ENCODE assay signal across 1 cellular context in the genomic region with DNA sequence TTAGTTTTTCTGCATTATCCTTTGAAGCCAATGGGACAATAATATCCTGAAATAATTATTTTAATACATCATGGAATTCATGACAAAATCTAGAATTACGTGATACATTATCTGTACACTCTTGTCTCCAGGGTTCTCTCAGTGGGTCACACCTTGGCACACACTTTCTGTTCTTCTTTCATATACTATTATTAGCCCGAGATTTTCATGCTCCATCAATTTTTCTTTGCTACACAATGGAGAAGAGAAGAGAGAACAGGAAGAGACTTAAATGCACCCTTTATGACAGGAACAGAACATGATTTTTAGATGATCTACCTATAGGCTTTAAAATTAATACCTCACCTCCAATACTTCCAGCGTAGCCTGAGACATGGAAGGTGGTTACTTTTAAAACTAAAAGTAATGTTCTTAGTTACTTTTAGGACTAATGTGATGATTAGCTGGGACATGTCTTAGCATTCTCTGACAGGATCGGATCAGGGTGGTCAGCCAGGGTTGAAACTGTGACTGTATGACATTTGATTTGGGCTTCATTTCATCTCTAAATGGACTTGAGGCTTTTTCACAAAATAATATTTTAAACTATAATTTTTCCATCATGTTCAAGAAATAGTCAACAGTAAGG.
A peak's percentile ranks its signal among the peaks of the same experiment; 100 is the strongest.
TF ChIP-seq lines count a peak whose summit lies in the region.

No MANE protein-coding gene starts in this region.

TF ChIP-seq in GM12878, 131 proteins besides CTCF, POLR2A, EP300 and RAD21 (continued from another document and continues in another):
- TF ChIP-seq, protein P1, sequence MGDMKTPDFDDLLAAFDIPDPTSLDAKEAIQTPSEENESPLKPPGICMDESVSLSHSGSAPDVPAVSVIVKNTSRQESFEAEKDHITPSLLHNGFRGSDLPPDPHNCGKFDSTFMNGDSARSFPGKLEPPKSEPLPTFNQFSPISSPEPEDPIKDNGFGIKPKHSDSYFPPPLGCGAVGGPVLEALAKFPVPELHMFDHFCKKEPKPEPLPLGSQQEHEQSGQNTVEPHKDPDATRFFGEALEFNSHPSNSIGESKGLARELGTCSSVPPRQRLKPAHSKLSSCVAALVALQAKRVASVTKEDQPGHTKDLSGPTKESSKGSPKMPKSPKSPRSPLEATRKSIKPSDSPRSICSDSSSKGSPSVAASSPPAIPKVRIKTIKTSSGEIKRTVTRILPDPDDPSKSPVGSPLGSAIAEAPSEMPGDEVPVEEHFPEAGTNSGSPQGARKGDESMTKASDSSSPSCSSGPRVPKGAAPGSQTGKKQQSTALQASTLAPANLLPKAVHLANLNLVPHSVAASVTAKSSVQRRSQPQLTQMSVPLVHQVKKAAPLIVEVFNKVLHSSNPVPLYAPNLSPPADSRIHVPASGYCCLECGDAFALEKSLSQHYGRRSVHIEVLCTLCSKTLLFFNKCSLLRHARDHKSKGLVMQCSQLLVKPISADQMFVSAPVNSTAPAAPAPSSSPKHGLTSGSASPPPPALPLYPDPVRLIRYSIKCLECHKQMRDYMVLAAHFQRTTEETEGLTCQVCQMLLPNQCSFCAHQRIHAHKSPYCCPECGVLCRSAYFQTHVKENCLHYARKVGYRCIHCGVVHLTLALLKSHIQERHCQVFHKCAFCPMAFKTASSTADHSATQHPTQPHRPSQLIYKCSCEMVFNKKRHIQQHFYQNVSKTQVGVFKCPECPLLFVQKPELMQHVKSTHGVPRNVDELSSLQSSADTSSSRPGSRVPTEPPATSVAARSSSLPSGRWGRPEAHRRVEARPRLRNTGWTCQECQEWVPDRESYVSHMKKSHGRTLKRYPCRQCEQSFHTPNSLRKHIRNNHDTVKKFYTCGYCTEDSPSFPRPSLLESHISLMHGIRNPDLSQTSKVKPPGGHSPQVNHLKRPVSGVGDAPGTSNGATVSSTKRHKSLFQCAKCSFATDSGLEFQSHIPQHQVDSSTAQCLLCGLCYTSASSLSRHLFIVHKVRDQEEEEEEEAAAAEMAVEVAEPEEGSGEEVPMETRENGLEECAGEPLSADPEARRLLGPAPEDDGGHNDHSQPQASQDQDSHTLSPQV (IDR thresholded peaks at IDR 0.05), result no peak
- no peak for TF ChIP-seq RFX5 (IDR thresholded peaks at IDR 0.05; ENCODE audit: low read depth, low read length)
- no peak for TF ChIP-seq CEBPB (IDR thresholded peaks at IDR 0.05; ENCODE audit: borderline replicate concordance in 1 of 2, low read depth in 2 of 2, low read length in 2 of 2)
- TF ChIP-seq CHD2 (IDR thresholded peaks at IDR 0.05; ENCODE audit: borderline replicate concordance, low read depth, low read length), result peak; percentile 59; the same call in 1 of the 2 replicates
- TF ChIP-seq DPF2 (IDR thresholded peaks at IDR 0.05), result peak; percentile 83
- no peak for TF ChIP-seq BRCA1 (IDR thresholded peaks at IDR 0.05; ENCODE audit: low read depth, low read length)
- TF ChIP-seq PML (IDR thresholded peaks at IDR 0.05; ENCODE audit: low read length), result no peak; the same call in 1 of the 2 replicates
- TF ChIP-seq CBX3 (IDR thresholded peaks at IDR 0.05; ENCODE audit: borderline replicate concordance, low read depth), result no peak
- TF ChIP-seq EGR1 (IDR thresholded peaks at IDR 0.05; ENCODE audit: borderline replicate concordance in 1 of 2, low read depth in 2 of 2, low read length in 2 of 2), result no peak
- TF ChIP-seq, protein P2, sequence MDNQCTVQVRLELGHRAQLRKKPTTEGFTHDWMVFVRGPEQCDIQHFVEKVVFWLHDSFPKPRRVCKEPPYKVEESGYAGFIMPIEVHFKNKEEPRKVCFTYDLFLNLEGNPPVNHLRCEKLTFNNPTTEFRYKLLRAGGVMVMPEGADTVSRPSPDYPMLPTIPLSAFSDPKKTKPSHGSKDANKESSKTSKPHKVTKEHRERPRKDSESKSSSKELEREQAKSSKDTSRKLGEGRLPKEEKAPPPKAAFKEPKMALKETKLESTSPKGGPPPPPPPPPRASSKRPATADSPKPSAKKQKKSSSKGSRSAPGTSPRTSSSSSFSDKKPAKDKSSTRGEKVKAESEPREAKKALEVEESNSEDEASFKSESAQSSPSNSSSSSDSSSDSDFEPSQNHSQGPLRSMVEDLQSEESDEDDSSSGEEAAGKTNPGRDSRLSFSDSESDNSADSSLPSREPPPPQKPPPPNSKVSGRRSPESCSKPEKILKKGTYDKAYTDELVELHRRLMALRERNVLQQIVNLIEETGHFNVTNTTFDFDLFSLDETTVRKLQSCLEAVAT (IDR thresholded peaks at IDR 0.05), result peak; percentile 42; the same call in 1 of the 2 replicates
- TF ChIP-seq ASH2L (IDR thresholded peaks at IDR 0.05; ENCODE audit: borderline replicate concordance, low read depth), result no peak
- peak; percentile 81 for TF ChIP-seq PAX5 (IDR thresholded peaks at IDR 0.05; ENCODE audit: borderline replicate concordance, low read depth, low read length)
- TF ChIP-seq SP1 (IDR thresholded peaks at IDR 0.05; ENCODE audit: low read depth, low read length), result no peak
- no peak for TF ChIP-seq ZNF274 (IDR thresholded peaks at IDR 0.05; ENCODE audit: insufficient read depth, insufficient read length)
- no peak for TF ChIP-seq EZH2 (IDR thresholded peaks at IDR 0.05; ENCODE audit: borderline replicate concordance, control insufficient read depth, low read depth, low read length)
- no peak for TF ChIP-seq SRF (IDR thresholded peaks at IDR 0.05; ENCODE audit: low read depth in 2 of 2, low read length in 2 of 2)
- TF ChIP-seq STAT1 (conservative IDR thresholded peaks at IDR 0.05), result no peak
- no peak for TF ChIP-seq ZNF384 (IDR thresholded peaks at IDR 0.05; ENCODE audit: borderline replicate concordance, low read depth, low read length)
- TF ChIP-seq USF2 (IDR thresholded peaks at IDR 0.05; ENCODE audit: borderline replicate concordance, low read depth, low read length), result no peak
- peak; percentile 66; the same call in 1 of the 2 replicates for TF ChIP-seq MTA3 (IDR thresholded peaks at IDR 0.05; ENCODE audit: borderline replicate concordance, low read length)
- TF ChIP-seq GATAD2B (conservative IDR thresholded peaks at IDR 0.05; ENCODE audit: low read depth), result no peak
- no peak for TF ChIP-seq POLR2AphosphoS2 (IDR thresholded peaks at IDR 0.05; ENCODE audit: low read depth, low read length)
- peak; percentile 36; the same call in 1 of the 2 replicates for TF ChIP-seq MXI1 (IDR thresholded peaks at IDR 0.05; ENCODE audit: low read depth, low read length)
- TF ChIP-seq, protein P3, sequence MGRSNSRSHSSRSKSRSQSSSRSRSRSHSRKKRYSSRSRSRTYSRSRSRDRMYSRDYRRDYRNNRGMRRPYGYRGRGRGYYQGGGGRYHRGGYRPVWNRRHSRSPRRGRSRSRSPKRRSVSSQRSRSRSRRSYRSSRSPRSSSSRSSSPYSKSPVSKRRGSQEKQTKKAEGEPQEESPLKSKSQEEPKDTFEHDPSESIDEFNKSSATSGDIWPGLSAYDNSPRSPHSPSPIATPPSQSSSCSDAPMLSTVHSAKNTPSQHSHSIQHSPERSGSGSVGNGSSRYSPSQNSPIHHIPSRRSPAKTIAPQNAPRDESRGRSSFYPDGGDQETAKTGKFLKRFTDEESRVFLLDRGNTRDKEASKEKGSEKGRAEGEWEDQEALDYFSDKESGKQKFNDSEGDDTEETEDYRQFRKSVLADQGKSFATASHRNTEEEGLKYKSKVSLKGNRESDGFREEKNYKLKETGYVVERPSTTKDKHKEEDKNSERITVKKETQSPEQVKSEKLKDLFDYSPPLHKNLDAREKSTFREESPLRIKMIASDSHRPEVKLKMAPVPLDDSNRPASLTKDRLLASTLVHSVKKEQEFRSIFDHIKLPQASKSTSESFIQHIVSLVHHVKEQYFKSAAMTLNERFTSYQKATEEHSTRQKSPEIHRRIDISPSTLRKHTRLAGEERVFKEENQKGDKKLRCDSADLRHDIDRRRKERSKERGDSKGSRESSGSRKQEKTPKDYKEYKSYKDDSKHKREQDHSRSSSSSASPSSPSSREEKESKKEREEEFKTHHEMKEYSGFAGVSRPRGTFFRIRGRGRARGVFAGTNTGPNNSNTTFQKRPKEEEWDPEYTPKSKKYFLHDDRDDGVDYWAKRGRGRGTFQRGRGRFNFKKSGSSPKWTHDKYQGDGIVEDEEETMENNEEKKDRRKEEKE (IDR thresholded peaks at IDR 0.05), result no peak
- no peak for TF ChIP-seq SIX5 (IDR thresholded peaks at IDR 0.05; ENCODE audit: low read depth, low read length, severe bottlenecking)
- TF ChIP-seq, protein P4, sequence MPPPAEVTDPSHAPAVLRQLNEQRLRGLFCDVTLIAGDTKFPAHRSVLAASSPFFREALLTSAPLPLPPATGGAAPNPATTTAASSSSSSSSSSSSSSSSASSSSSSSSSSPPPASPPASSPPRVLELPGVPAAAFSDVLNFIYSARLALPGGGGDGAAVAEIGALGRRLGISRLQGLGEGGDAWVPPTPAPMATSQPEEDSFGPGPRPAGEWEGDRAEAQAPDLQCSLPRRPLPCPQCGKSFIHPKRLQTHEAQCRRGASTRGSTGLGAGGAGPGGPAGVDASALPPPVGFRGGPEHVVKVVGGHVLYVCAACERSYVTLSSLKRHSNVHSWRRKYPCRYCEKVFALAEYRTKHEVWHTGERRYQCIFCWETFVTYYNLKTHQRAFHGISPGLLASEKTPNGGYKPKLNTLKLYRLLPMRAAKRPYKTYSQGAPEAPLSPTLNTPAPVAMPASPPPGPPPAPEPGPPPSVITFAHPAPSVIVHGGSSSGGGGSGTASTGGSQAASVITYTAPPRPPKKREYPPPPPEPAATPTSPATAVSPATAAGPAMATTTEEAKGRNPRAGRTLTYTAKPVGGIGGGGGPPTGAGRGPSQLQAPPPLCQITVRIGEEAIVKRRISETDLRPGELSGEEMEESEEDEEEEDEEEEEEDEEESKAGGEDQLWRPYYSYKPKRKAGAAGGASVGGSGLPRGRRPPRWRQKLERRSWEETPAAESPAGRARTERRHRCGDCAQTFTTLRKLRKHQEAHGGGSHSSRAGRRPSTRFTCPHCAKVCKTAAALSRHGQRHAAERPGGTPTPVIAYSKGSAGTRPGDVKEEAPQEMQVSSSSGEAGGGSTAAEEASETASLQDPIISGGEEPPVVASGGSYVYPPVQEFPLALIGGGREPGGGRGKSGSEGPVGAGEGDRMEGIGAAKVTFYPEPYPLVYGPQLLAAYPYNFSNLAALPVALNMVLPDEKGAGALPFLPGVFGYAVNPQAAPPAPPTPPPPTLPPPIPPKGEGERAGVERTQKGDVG (CRISPR knock-in tag; IDR thresholded peaks at IDR 0.05), result no peak
- no peak for TF ChIP-seq RB1 (IDR thresholded peaks at IDR 0.05; ENCODE audit: borderline replicate concordance)
- TF ChIP-seq RELA (IDR thresholded peaks at IDR 0.05; ENCODE audit: borderline replicate concordance, partially characterized antibody), result no peak
- TF ChIP-seq CBX5 (IDR thresholded peaks at IDR 0.05; ENCODE audit: low read depth), result peak; percentile 55; the same call in 1 of the 2 replicates
- no peak for TF ChIP-seq MAX (IDR thresholded peaks at IDR 0.05; ENCODE audit: low read depth, low read length)
- no peak for TF ChIP-seq KDM1A (IDR thresholded peaks at IDR 0.05; ENCODE audit: borderline replicate concordance)
- no peak for TF ChIP-seq PAX8 (IDR thresholded peaks at IDR 0.05)
- no peak for TF ChIP-seq FOXK2 (IDR thresholded peaks at IDR 0.05)
- TF ChIP-seq, protein P5, sequence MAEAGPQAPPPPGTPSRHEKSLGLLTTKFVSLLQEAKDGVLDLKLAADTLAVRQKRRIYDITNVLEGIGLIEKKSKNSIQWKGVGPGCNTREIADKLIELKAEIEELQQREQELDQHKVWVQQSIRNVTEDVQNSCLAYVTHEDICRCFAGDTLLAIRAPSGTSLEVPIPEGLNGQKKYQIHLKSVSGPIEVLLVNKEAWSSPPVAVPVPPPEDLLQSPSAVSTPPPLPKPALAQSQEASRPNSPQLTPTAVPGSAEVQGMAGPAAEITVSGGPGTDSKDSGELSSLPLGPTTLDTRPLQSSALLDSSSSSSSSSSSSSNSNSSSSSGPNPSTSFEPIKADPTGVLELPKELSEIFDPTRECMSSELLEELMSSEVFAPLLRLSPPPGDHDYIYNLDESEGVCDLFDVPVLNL (IDR thresholded peaks at IDR 0.05; ENCODE audit: low read depth, low read length), result no peak
- peak; percentile 63 for TF ChIP-seq IRF4 (IDR thresholded peaks at IDR 0.05; ENCODE audit: low read depth, low read length)
- TF ChIP-seq ZNF207 (IDR thresholded peaks at IDR 0.05; ENCODE audit: borderline replicate concordance), result no peak
- TF ChIP-seq ELK1 (IDR thresholded peaks at IDR 0.05; ENCODE audit: low read depth, low read length), result no peak
- no peak for TF ChIP-seq FOS (IDR thresholded peaks at IDR 0.05; ENCODE audit: borderline replicate concordance, extremely low read depth, insufficient read length)
- TF ChIP-seq ESRRA (IDR thresholded peaks at IDR 0.05; ENCODE audit: low read length), result no peak
- TF ChIP-seq, protein P6, sequence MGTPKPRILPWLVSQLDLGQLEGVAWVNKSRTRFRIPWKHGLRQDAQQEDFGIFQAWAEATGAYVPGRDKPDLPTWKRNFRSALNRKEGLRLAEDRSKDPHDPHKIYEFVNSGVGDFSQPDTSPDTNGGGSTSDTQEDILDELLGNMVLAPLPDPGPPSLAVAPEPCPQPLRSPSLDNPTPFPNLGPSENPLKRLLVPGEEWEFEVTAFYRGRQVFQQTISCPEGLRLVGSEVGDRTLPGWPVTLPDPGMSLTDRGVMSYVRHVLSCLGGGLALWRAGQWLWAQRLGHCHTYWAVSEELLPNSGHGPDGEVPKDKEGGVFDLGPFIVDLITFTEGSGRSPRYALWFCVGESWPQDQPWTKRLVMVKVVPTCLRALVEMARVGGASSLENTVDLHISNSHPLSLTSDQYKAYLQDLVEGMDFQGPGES (IDR thresholded peaks at IDR 0.05), result no peak
- no peak for TF ChIP-seq PBX3 (IDR thresholded peaks at IDR 0.05; ENCODE audit: insufficient replicate concordance, low read depth, low read length)
- TF ChIP-seq ATF7 (IDR thresholded peaks at IDR 0.05; ENCODE audit: low read depth), result peak; percentile 93
- TF ChIP-seq IKZF1 (conservative IDR thresholded peaks at IDR 0.05), result peak; percentile 88
